Comparison of ENCODE assay signal across 26 cellular contexts in genomic region chr6:43011207-43011606, GRCh38. TPM values are rescaled to one million over a fixed set of nuclear protein-coding genes. Genes with fewer than 3 reads are reported as not detected.
DNase-seq lines count a peak whose midpoint lies in the region; ATAC-seq and TF ChIP-seq lines count a peak whose summit lies in the region.
"Had no signal": no experiment of that assay in that cellular context is flagged by ENCODE, and none has a peak within 500 bp of the region (broad histone marks: within the 10 kb centered on the region; RNA-seq: fewer than 3 reads in every experiment).

No MANE protein-coding gene starts in this region.

- no peak for ATAC-seq in activated CD4-positive, alpha-beta T cell treated with anti-CD3 and anti-CD28 coated beads for 36 hours
- no peak for ATAC-seq in HG03460 (IDR thresholded peaks at IDR 0.05; ENCODE audit: unreplicated experiment)
- ATAC-seq in HG03196 (IDR thresholded peaks at IDR 0.05; ENCODE audit: unreplicated experiment) = no peak
- ATAC-seq: activated naive CD8-positive, alpha-beta T cell treated with anti-CD3 and anti-CD28 coated beads, Interleukin-2, amount 50 U/mL, for 24 hours; left lung had no signal

- H3K36me3 ChIP-seq in WERI-Rb-1 (peaks cover 72% of the 10 kb centered on the region), mesodermal cell (ENCODE audit: control insufficient read depth, insufficient read depth, low read length) (peaks cover 71% of the 10 kb centered on the region), transverse colon (peaks cover 0 to 8% (median 3%) of the 10 kb centered on the region in 4 donors)

- H3K27me3 ChIP-seq in WERI-Rb-1 (ENCODE audit: insufficient read depth, low read depth, severe bottlenecking) = no peaks in the 10 kb centered on the region
- H3K27me3 ChIP-seq in transverse colon = no peaks in the 10 kb centered on the region
- H3K27me3 ChIP-seq: BE2C, brain microvascular endothelial cell, left lung had no signal

- H3K4me1 Mint-ChIP-seq in activated CD4-positive, alpha-beta T cell treated with anti-CD3 and anti-CD28 coated beads for 36 hours = peaks cover 34% of the 10 kb centered on the region

- H3K4me1 ChIP-seq in mesodermal cell (ENCODE audit: control insufficient read depth, insufficient read depth, low read length, poor library complexity, severe bottlenecking) (peaks cover 9% of the 10 kb centered on the region), transverse colon (peaks cover 19 to 35% (median 26%) of the 10 kb centered on the region in 4 donors)
- H3K4me1 ChIP-seq: BE2C had no signal

- in situ Hi-C loops in transverse colon (cut with MboI; ENCODE audit: low pct_ligation_motif_present in 1 of 4, low pct_unique_long_range_greater_than_20kb in 1 of 4, low sequenced_read_pairs in 3 of 4) = no loop called here

- H3K9me3 ChIP-seq in WERI-Rb-1 (ENCODE audit: severe bottlenecking) (no peaks in the 10 kb centered on the region), mesodermal cell (ENCODE audit: control insufficient read depth, low read length) (no peaks in the 10 kb centered on the region), transverse colon (no peaks in the 10 kb centered on the region)
- H3K9me3 ChIP-seq: BE2C, left lung had no signal

- H3K4me3 ChIP-seq in WERI-Rb-1 (ENCODE audit: low read depth, low read length) (no peak overlapping the region), mesodermal cell (ENCODE audit: extremely low read depth, insufficient read depth, low read length, poor library complexity, severe bottlenecking) (no peak overlapping the region), transverse colon (no peak overlapping the region)
- H3K4me3 ChIP-seq: left lung, smooth muscle cell had no signal

- DNase-seq in activated CD4-positive, alpha-beta T cell treated with anti-CD3 and anti-CD28 coated beads for 36 hours = no peak
- DNase-seq in activated CD4-positive, alpha-beta T cell treated with anti-CD3 and anti-CD28 coated beads for 48 hours = no peak
- DNase-seq in WERI-Rb-1 = peak; percentile 45
- DNase-seq in transverse colon = no peak
- DNase-seq: 8988T; activated CD4-positive, alpha-beta T cell treated with anti-CD3 and anti-CD28 coated beads, Interleukin-2, amount 50 U/mL, for 1 hour; activated naive CD8-positive, alpha-beta T cell treated with anti-CD3 and anti-CD28 coated beads, Interleukin-2, amount 50 U/mL, for 24 hours; BE2C; brain microvascular endothelial cell; cortex of kidney; head of caudate nucleus; KG1; left lung; NCI-H1048; NCI-H1930; NCI-H2227 treated with DMSO at 0.1 percent for 48 hours; NCI-H774; OCI-M1; SHP77; stimulated activated CD4-positive, alpha-beta T cell treated with anti-CD3 and anti-CD28 coated beads, Interleukin-4, amount 100 ng/mL, for 24 hours; SW 1271 had no signal

- TF ChIP-seq POLR2A in transverse colon (IDR thresholded peaks at IDR 0.05) = no peak

- no peaks in the 10 kb centered on the region for H3K9me3 Mint-ChIP-seq in activated CD4-positive, alpha-beta T cell treated with anti-CD3 and anti-CD28 coated beads for 36 hours (ENCODE audit: low read depth)
- H3K9me3 Mint-ChIP-seq: activated naive CD8-positive, alpha-beta T cell treated with anti-CD3 and anti-CD28 coated beads, Interleukin-2, amount 50 U/mL, for 24 hours had no signal

- CTCF ChIA-PET in activated CD4-positive, alpha-beta T cell treated with anti-CD3 and anti-CD28 coated beads for 36 hours (lab: Charles Lee) = interaction anchor here (0.7 to 5.8 kb wide), 4 partner anchors 8 to 213 kb away, joined by 3 to 32 read pairs (median 4); partner anchors contain the start of gene PPP2R5D

- H3K27ac Mint-ChIP-seq in activated CD4-positive, alpha-beta T cell treated with anti-CD3 and anti-CD28 coated beads for 36 hours = peak overlapping the region; percentile 45

- 60 to 95% methylated on average over 1 to 5 of the region's 6 CpGs for whole genome bisulfite sequencing in mesodermal cell (ENCODE audit: insufficient coverage in 2 of 2), 2 experiments
- WGBS in transverse colon (ENCODE audit: low coverage in 1 of 2), 2 donors = 81 to 91% methylated on average over 5 to 6 of the region's 6 CpGs

- POLR2A ChIA-PET in activated CD4-positive, alpha-beta T cell treated with anti-CD3 and anti-CD28 coated beads for 36 hours (lab: Charles Lee) = interaction anchor here (1.0 kb wide), 1 partner anchor 82 kb away, joined by 3 read pairs; the partner anchor contains the start of gene CNPY3

- intact Hi-C loops in activated CD4-positive, alpha-beta T cell treated with anti-CD3 and anti-CD28 coated beads for 36 hours (cut with DNase I, micrococcal nuclease) = loop anchor here in 1 of 2 experiments (5.0 kb wide), 1 partner anchor 616 kb away; the partner anchor contains the start of gene GTPBP2
- intact Hi-C loops in transverse colon (cut with DNase I; ENCODE audit: low total_unique reads) = no loop called here

- H3K4me3 Mint-ChIP-seq in activated CD4-positive, alpha-beta T cell treated with anti-CD3 and anti-CD28 coated beads for 36 hours = no peak overlapping the region
- H3K4me3 Mint-ChIP-seq: activated naive CD8-positive, alpha-beta T cell treated with anti-CD3 and anti-CD28 coated beads, Interleukin-2, amount 50 U/mL, for 24 hours had no signal

- H3K27ac ChIP-seq in WERI-Rb-1 (no peak overlapping the region), mesodermal cell (ENCODE audit: low read depth, low read length, severe bottlenecking) (peak overlapping the region; percentile 29), transverse colon (no peak overlapping the region)
- H3K27ac ChIP-seq: brain microvascular endothelial cell, left lung had no signal

- H3K36me3 Mint-ChIP-seq in activated CD4-positive, alpha-beta T cell treated with anti-CD3 and anti-CD28 coated beads for 36 hours (ENCODE audit: low read depth) = peaks cover 50% of the 10 kb centered on the region

- TF ChIP-seq EP300 in transverse colon (IDR thresholded peaks at IDR 0.05; ENCODE audit: low read depth) = no peak

- no peaks in the 10 kb centered on the region for H3K27me3 Mint-ChIP-seq in activated CD4-positive, alpha-beta T cell treated with anti-CD3 and anti-CD28 coated beads for 36 hours
- H3K27me3 Mint-ChIP-seq: activated naive CD8-positive, alpha-beta T cell treated with anti-CD3 and anti-CD28 coated beads, Interleukin-2, amount 50 U/mL, for 24 hours had no signal

- TF ChIP-seq CTCF in GM12874 (IDR thresholded peaks at IDR 0.05; ENCODE audit: insufficient read depth, low read depth, low read length) (0 out of 2 replicates have a peak, but pooled peaks have one; percentile 7), WERI-Rb-1 (IDR thresholded peaks at IDR 0.05; ENCODE audit: low read depth, low read length) (peak; percentile 55), transverse colon (IDR thresholded peaks at IDR 0.05) (no peak)

RNA-seq across cellular contexts. Expression of gene MEA1, which starts 2.5 kb away (rescaled TPM):
- 100 to 1,000 TPM in 1 of 2 experiments, 10 to 100 TPM in 1; 93.4 to 129 TPM for total RNA-seq in activated CD4-positive, alpha-beta T cell treated with anti-CD3 and anti-CD28 coated beads for 36 hours
- 89.0 TPM for polyA plus RNA-seq in mesodermal cell (2013, experiment 1 of 2)
- 75.8 TPM for polyA plus RNA-seq in mesodermal cell (2013, experiment 2 of 2)
- total RNA-seq in transverse colon = 10 to 100 TPM; 21.7 to 54.2 (median 37.3) TPM

RNA-seq across cellular contexts. Expression of gene KLHDC3, which starts 2.8 kb away (rescaled TPM):
- total RNA-seq in activated CD4-positive, alpha-beta T cell treated with anti-CD3 and anti-CD28 coated beads for 36 hours = 10 to 100 TPM; 58.3 to 65.2 TPM
- 145 TPM for polyA plus RNA-seq in mesodermal cell (2013, experiment 1 of 2)
- 121 TPM for polyA plus RNA-seq in mesodermal cell (2013, experiment 2 of 2)
- total RNA-seq in transverse colon = 10 to 100 TPM; 54.6 to 67.3 (median 63.2) TPM

RNA-seq across cellular contexts. Expression of gene RRP36, which starts 10.2 kb away (rescaled TPM):
- total RNA-seq in activated CD4-positive, alpha-beta T cell treated with anti-CD3 and anti-CD28 coated beads for 36 hours = 10 to 100 TPM; 45.8 to 48.1 TPM
- polyA plus RNA-seq in mesodermal cell (2013, experiment 1 of 2) = 79.8 TPM
- polyA plus RNA-seq in mesodermal cell (2013, experiment 2 of 2) = 80.5 TPM
- total RNA-seq in transverse colon = 100 to 1,000 TPM in 1 of 4 donors, 10 to 100 TPM in 3; 32.2 to 200 (median 40.5) TPM

RNA-seq across cellular contexts. Expression of gene PPP2R5D, which starts 26.8 kb away (rescaled TPM):
- total RNA-seq in activated CD4-positive, alpha-beta T cell treated with anti-CD3 and anti-CD28 coated beads for 36 hours = 10 to 100 TPM; 51.0 to 57.3 TPM
- polyA plus RNA-seq in mesodermal cell (2013, experiment 1 of 2) = 74.9 TPM
- 73.0 TPM for polyA plus RNA-seq in mesodermal cell (2013, experiment 2 of 2)
- total RNA-seq in transverse colon = 10 to 100 TPM; 38.0 to 87.5 (median 52.9) TPM

RNA-seq across cellular contexts. Expression of gene PEX6, which starts 32.2 kb away (rescaled TPM):
- 10 to 100 TPM; 10.7 to 14.6 TPM for total RNA-seq in activated CD4-positive, alpha-beta T cell treated with anti-CD3 and anti-CD28 coated beads for 36 hours
- polyA plus RNA-seq in mesodermal cell (2013, experiment 1 of 2) = 8.7 TPM
- polyA plus RNA-seq in mesodermal cell (2013, experiment 2 of 2) = 6.6 TPM
- 10 to 100 TPM; 17.2 to 50.0 (median 33.2) TPM for total RNA-seq in transverse colon

Comparison
In these comparisons a context has a peak if more than half of its experiments do, and no peak if none do; other contexts are left out.
1. CTCF ChIP-seq: peak in GM12874 (single experiment) and WERI-Rb-1 (single experiment); none in transverse colon (0 of 5).